ENCODE assay signal across 9 cellular contexts in the genomic region with DNA sequence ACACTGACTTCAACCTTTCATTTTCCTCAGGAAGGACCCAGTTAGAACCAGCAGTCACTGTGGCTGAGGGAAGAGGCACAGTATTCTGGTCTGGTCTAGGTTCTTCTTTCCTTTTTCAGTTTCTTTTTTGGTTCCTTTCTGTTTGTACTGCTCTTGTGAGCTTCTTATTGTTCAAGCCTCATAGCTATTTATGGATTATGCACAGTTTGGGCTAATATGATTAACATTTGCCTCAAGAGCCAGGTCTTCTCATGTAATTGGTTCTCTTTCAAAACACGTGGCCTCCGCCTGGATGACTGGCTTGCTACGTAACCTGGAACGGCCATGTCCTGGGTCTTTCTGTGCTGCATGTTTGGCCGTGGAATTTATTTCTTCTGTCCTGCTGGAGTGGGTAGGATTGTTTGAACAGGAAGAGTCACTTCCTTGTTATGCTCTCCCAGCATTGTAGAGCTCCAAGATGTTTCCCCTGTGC. TPM values are rescaled to one million over a fixed set of nuclear protein-coding genes. Genes with fewer than 3 reads are reported as not detected.
DNase-seq lines count a peak whose midpoint lies in the region; ATAC-seq and TF ChIP-seq lines count a peak whose summit lies in the region.
"Had no signal": no experiment of that assay in that cellular context is flagged by ENCODE, and none has a peak within 500 bp of the region (broad histone marks: within the 10 kb centered on the region; RNA-seq: fewer than 3 reads in every experiment).

No MANE protein-coding gene starts in this region.

- no peak overlapping the region for H3K4me3 Mint-ChIP-seq in activated CD4-positive, alpha-beta T cell treated with anti-CD3 and anti-CD28 coated beads, Interleukin-2, amount 10 ng/mL, durations not matched to agents 7 days and 5 days

- DNase-seq in Right ventricle myocardium inferior (ENCODE audit: missing footprints): peak; percentile 60
- no peak for DNase-seq in cardiac septum (ENCODE audit: low spot score)
- peak; percentile 3 for DNase-seq in UCSD-AML1 (lab: John Stamatoyannopoulos, UW; ENCODE audit: unreplicated experiment)
- peak; percentile 12 to 37 for DNase-seq in left colon
- DNase-seq in ureter (ENCODE audit: low spot score): peak; percentile 49
- DNase-seq in RWPE1 (ENCODE audit: low spot score): no peak
- DNase-seq in activated CD4-positive, alpha-beta T cell treated with anti-CD3 and anti-CD28 coated beads, Interleukin-2, amount 10 ng/mL, durations not matched to agents 7 days and 5 days: no peak

- no peaks in the 10 kb centered on the region for H3K36me3 Mint-ChIP-seq in activated CD4-positive, alpha-beta T cell treated with anti-CD3 and anti-CD28 coated beads, Interleukin-2, amount 10 ng/mL, durations not matched to agents 7 days and 5 days (ENCODE audit: low read depth)

- no peaks in the 10 kb centered on the region for H3K9me3 Mint-ChIP-seq in activated CD4-positive, alpha-beta T cell treated with anti-CD3 and anti-CD28 coated beads, Interleukin-2, amount 10 ng/mL, durations not matched to agents 7 days and 5 days

- CTCF ChIA-PET in RWPE1 (lab: Yijun Ruan, JAX): interaction anchor here (0.6 kb wide), 1 partner anchor 12 kb away, joined by 3 read pairs; no protein-coding TSS in a partner anchor
- CTCF ChIA-PET in activated CD4-positive, alpha-beta T cell treated with anti-CD3 and anti-CD28 coated beads, Interleukin-2, amount 10 ng/mL, durations not matched to agents 7 days and 5 days (lab: Charles Lee): interaction anchor here (0.6 to 0.7 kb wide), 2 partner anchors 48 to 389 kb away, joined by 3 read pairs; no protein-coding TSS in a partner anchor

- POLR2A ChIA-PET in RWPE1 (lab: Yijun Ruan, JAX; ENCODE audit: low non-redundant PET): no interaction called here
- POLR2A ChIA-PET in activated CD4-positive, alpha-beta T cell treated with anti-CD3 and anti-CD28 coated beads, Interleukin-2, amount 10 ng/mL, durations not matched to agents 7 days and 5 days (lab: Charles Lee): no interaction called here

- ATAC-seq in Right ventricle myocardium inferior (peak; percentile 73), HG03045 (IDR thresholded peaks at IDR 0.05; ENCODE audit: unreplicated experiment) (peak; percentile 95), left colon (no peak)

- TF ChIP-seq CTCF in RWPE1 (conservative IDR thresholded peaks at IDR 0.05; ENCODE audit: low read depth): no peak

- peaks cover 4% of the 10 kb centered on the region for H3K4me1 Mint-ChIP-seq in activated CD4-positive, alpha-beta T cell treated with anti-CD3 and anti-CD28 coated beads, Interleukin-2, amount 10 ng/mL, durations not matched to agents 7 days and 5 days

- H3K27ac ChIP-seq in RWPE1: no peak overlapping the region
- H3K27ac ChIP-seq: cardiac muscle cell had no signal

- peaks cover 2% of the 10 kb centered on the region for H3K27me3 Mint-ChIP-seq in activated CD4-positive, alpha-beta T cell treated with anti-CD3 and anti-CD28 coated beads, Interleukin-2, amount 10 ng/mL, durations not matched to agents 7 days and 5 days

- intact Hi-C loops in Right ventricle myocardium inferior (cut with DNase I) (no loop called here), cardiac septum (cut with DNase I) (loop anchor here (5.0 kb wide), 1 partner anchor 37 kb away; no protein-coding TSS in a partner anchor), left colon (cut with DNase I, micrococcal nuclease) (no loop called here)

- H3K27ac Mint-ChIP-seq in activated CD4-positive, alpha-beta T cell treated with anti-CD3 and anti-CD28 coated beads, Interleukin-2, amount 10 ng/mL, durations not matched to agents 7 days and 5 days: no peak overlapping the region

RNA-seq across cellular contexts. Expression of a gene that starts 43.3 kb away (rescaled TPM):
- total RNA-seq in Right ventricle myocardium inferior (32.7 TPM), cardiac septum (49.0 TPM), left colon (10 to 100 TPM in 1 of 2 donors, 1 to 10 TPM in 1; 7.1 to 11.5 TPM), ureter (79.3 TPM)
- under 1 TPM; 0.25 to 0.27 TPM for total RNA-seq in activated CD4-positive, alpha-beta T cell treated with anti-CD3 and anti-CD28 coated beads, Interleukin-2, amount 10 ng/mL, durations not matched to agents 7 days and 5 days

Comparison
In these comparisons a context has a peak if more than half of its experiments do, and no peak if none do; other contexts are left out.
1. DNase-seq: peak in Right ventricle myocardium inferior (single experiment), UCSD-AML1 (single experiment), left colon (2 of 2) and ureter (single experiment); none in cardiac septum (single experiment), RWPE1 (single experiment) and activated CD4-positive, alpha-beta T cell treated with anti-CD3 and anti-CD28 coated beads, Interleukin-2, amount 10 ng/mL, durations not matched to agents 7 days and 5 days (single experiment).
2. RNA of a gene that starts 43.3 kb away (total RNA-seq): 79.3 TPM in ureter (single experiment), 49.0 TPM in cardiac septum (single experiment), 32.7 TPM in Right ventricle myocardium inferior (single experiment) and 7.1 to 11.5 TPM in left colon; 0.25 to 0.27 TPM in activated CD4-positive, alpha-beta T cell treated with anti-CD3 and anti-CD28 coated beads, Interleukin-2, amount 10 ng/mL, durations not matched to agents 7 days and 5 days; every median in the first group is over 4 times any median in the second.